21 cellular contexts compared by ENCODE assay signal in genomic region chr19:6250024-6250605, GRCh38. TPM values are rescaled to one million over a fixed set of nuclear protein-coding genes. Genes with fewer than 3 reads are reported as not detected.
DNase-seq lines count a peak whose midpoint lies in the region; ATAC-seq and TF ChIP-seq lines count a peak whose summit lies in the region.
"Had no signal": no experiment of that assay in that cellular context is flagged by ENCODE, and none has a peak within 500 bp of the region (broad histone marks: within the 10 kb centered on the region; RNA-seq: fewer than 3 reads in every experiment).

No MANE protein-coding gene starts in this region.

- peaks cover 27% of the 10 kb centered on the region for H3K36me3 Mint-ChIP-seq in activated T-cell treated with anti-CD3 and anti-CD28 coated beads, Interleukin-2, amount 50 U/mL, for 4 hours (ENCODE audit: insufficient read depth)
- H3K36me3 Mint-ChIP-seq in activated B cell treated with CpG ODN at 0.5 μM for 24 hours (ENCODE audit: low read depth) = peaks cover 24% of the 10 kb centered on the region
- peaks cover 0 to 22% (median 6%) of the 10 kb centered on the region in 3 donors for H3K36me3 Mint-ChIP-seq in CD8-positive, alpha-beta memory T cell

- H3K27me3 Mint-ChIP-seq in activated T-cell treated with anti-CD3 and anti-CD28 coated beads, Interleukin-2, amount 50 U/mL, for 4 hours (ENCODE audit: low read depth) = no peaks in the 10 kb centered on the region
- no peaks in the 10 kb centered on the region for H3K27me3 Mint-ChIP-seq in activated B cell treated with CpG ODN at 0.5 μM for 24 hours
- H3K27me3 Mint-ChIP-seq in CD8-positive, alpha-beta memory T cell = no peaks in the 10 kb centered on the region
- H3K27me3 Mint-ChIP-seq: naive B cell had no signal

- peaks cover 16% of the 10 kb centered on the region for H3K4me1 ChIP-seq in rectal smooth muscle tissue (ENCODE audit: control insufficient read depth, insufficient read depth, low read length)
- no peaks in the 10 kb centered on the region for H3K4me1 ChIP-seq in CD8-positive, alpha-beta memory T cell (ENCODE audit: insufficient read depth, low read length)

- CTCF ChIA-PET in activated B cell treated with CpG ODN at 0.5 μM for 24 hours (lab: Charles Lee) = no interaction called here
- CTCF ChIA-PET in CD8-positive, alpha-beta memory T cell (lab: Charles Lee) = no interaction called here

- no peaks in the 10 kb centered on the region for H3K9me3 Mint-ChIP-seq in activated T-cell treated with anti-CD3 and anti-CD28 coated beads, Interleukin-2, amount 50 U/mL, for 4 hours
- peaks cover 5% of the 10 kb centered on the region for H3K9me3 Mint-ChIP-seq in activated B cell treated with CpG ODN at 0.5 μM for 24 hours
- H3K9me3 Mint-ChIP-seq in CD8-positive, alpha-beta memory T cell = no peaks in the 10 kb centered on the region

- POLR2A ChIA-PET in activated B cell treated with CpG ODN at 0.5 μM for 24 hours (lab: Charles Lee) = no interaction called here
- POLR2A ChIA-PET in CD8-positive, alpha-beta memory T cell (lab: Charles Lee) = no interaction called here

- H3K4me3 Mint-ChIP-seq in activated T-cell treated with anti-CD3 and anti-CD28 coated beads, Interleukin-2, amount 50 U/mL, for 4 hours = no peak overlapping the region
- no peak overlapping the region for H3K4me3 Mint-ChIP-seq in activated B cell treated with CpG ODN at 0.5 μM for 24 hours
- no peak overlapping the region for H3K4me3 Mint-ChIP-seq in CD8-positive, alpha-beta memory T cell

- peak overlapping the region in 1 of 59 donors; percentile 14 for H3K4me3 ChIP-seq in dorsolateral prefrontal cortex
- no peak overlapping the region for H3K4me3 ChIP-seq in rectal smooth muscle tissue (ENCODE audit: low read length)
- no peak overlapping the region for H3K4me3 ChIP-seq in CD8-positive, alpha-beta memory T cell (ENCODE audit: low read length)
- H3K4me3 ChIP-seq: right atrium auricular region, thyroid gland had no signal

- no peaks in the 10 kb centered on the region for H3K27me3 ChIP-seq in dorsolateral prefrontal cortex
- no peaks in the 10 kb centered on the region for H3K27me3 ChIP-seq in rectal smooth muscle tissue (ENCODE audit: control insufficient read depth, insufficient read depth, low read length)
- no peaks in the 10 kb centered on the region for H3K27me3 ChIP-seq in CD8-positive, alpha-beta memory T cell (ENCODE audit: insufficient read depth, low read length, poor library complexity, severe bottlenecking)
- H3K27me3 ChIP-seq: right atrium auricular region, thyroid gland had no signal

- no peaks in the 10 kb centered on the region for H3K36me3 ChIP-seq in rectal smooth muscle tissue (ENCODE audit: control insufficient read depth, insufficient read depth, low read length)
- H3K36me3 ChIP-seq in CD8-positive, alpha-beta memory T cell (ENCODE audit: insufficient read depth, low read length) = no peaks in the 10 kb centered on the region
- H3K36me3 ChIP-seq: right atrium auricular region, thyroid gland had no signal

- no peaks in the 10 kb centered on the region for H3K9me3 ChIP-seq in CD8-positive, alpha-beta memory T cell (ENCODE audit: low read length)
- H3K9me3 ChIP-seq: right atrium auricular region, thyroid gland had no signal

- H3K27ac ChIP-seq in dorsolateral prefrontal cortex (peak overlapping the region in 46 of 59 donors; percentile 24 to 89 (median 74)), rectal smooth muscle tissue (ENCODE audit: low read depth, low read length) (peak overlapping the region; percentile 9)
- no peak overlapping the region for H3K27ac ChIP-seq in CD8-positive, alpha-beta memory T cell (ENCODE audit: low read depth, low read length)
- H3K27ac ChIP-seq: thyroid gland had no signal

- peak overlapping the region; percentile 19 for H3K27ac Mint-ChIP-seq in activated B cell treated with CpG ODN at 0.5 μM for 24 hours
- peak overlapping the region in 2 of 8 donors; percentile 32 to 41 for H3K27ac Mint-ChIP-seq in CD8-positive, alpha-beta memory T cell

- intact Hi-C loops in activated B cell treated with CpG ODN at 0.5 μM for 24 hours (cut with micrococcal nuclease) (no loop called here), dorsolateral prefrontal cortex (cut with DNase I) (no loop called here)

- peaks cover 32% of the 10 kb centered on the region for H3K4me1 Mint-ChIP-seq in activated T-cell treated with anti-CD3 and anti-CD28 coated beads, Interleukin-2, amount 50 U/mL, for 4 hours (ENCODE audit: low read depth)
- H3K4me1 Mint-ChIP-seq in activated B cell treated with CpG ODN at 0.5 μM for 24 hours = peaks cover 40% of the 10 kb centered on the region
- H3K4me1 Mint-ChIP-seq in CD8-positive, alpha-beta memory T cell = peaks cover 27 to 74% (median 50%) of the 10 kb centered on the region in 3 donors

- no peak for TF ChIP-seq CTCF in activated B cell treated with CpG ODN at 0.5 μM for 24 hours (IDR thresholded peaks at IDR 0.05)
- TF ChIP-seq CTCF in dorsolateral prefrontal cortex (IDR thresholded peaks at IDR 0.05 in 54 of 56, conservative IDR thresholded peaks at IDR 0.05 in 2 of 56; ENCODE audit: low read depth in 1 of 56, partially characterized antibody in 56 of 56) = no peak

- ATAC-seq in activated T-cell treated with anti-CD3 and anti-CD28 coated beads, Interleukin-2, amount 50 U/mL, for 4 hours = peak; percentile 18 to 41
- ATAC-seq in activated B cell treated with CpG ODN at 0.5 μM for 24 hours (ENCODE audit: low read depth) (no peak), HG03565 (IDR thresholded peaks at IDR 0.05; ENCODE audit: unreplicated experiment) (no peak)
- ATAC-seq: left lobe of liver had no signal

- no peak overlapping the region for H3K9ac ChIP-seq in rectal smooth muscle tissue (ENCODE audit: low read length)

- no peak for DNase-seq in activated T-cell treated with anti-CD3 and anti-CD28 coated beads, Interleukin-2, amount 50 U/mL, for 4 hours
- no peak for DNase-seq in activated T-cell treated with anti-CD3 and anti-CD28 coated beads, Interleukin-2, amount 50 U/mL, for 48 hours
- no peak for DNase-seq in activated B cell treated with CpG ODN at 0.5 μM for 24 hours
- DNase-seq in dorsolateral prefrontal cortex = no peak
- no peak for DNase-seq in NCI-H1694 treated with DMSO at 0.1 percent for 48 hours (lab: John Stamatoyannopoulos, UW)
- no peak for DNase-seq in CD8-positive, alpha-beta memory T cell
- DNase-seq: activated CD4-positive, alpha-beta T cell treated with anti-CD3 and anti-CD28 coated beads, Interleukin-2, amount 50 U/mL, for 4 hours; cerebellar nuclear complex; erythroblast; Karpas-422; naive B cell; NCI-H1417 treated with DMSO at 0.1 percent for 48 hours; NCI-H446 treated with DMSO at 0.1 percent for 48 hours; SIG-M5; stimulated activated CD4-positive, alpha-beta T cell treated with anti-CD3 and anti-CD28 coated beads, Interleukin-2, amount 100 ng/mL, for 24 hours; T1000; thyroid gland had no signal

RNA-seq across cellular contexts. Expression of gene MLLT1, which starts 29.7 kb away (rescaled TPM):
- total RNA-seq in activated T-cell treated with anti-CD3 and anti-CD28 coated beads, Interleukin-2, amount 50 U/mL, for 4 hours = 100 to 1,000 TPM; 105 to 118 (median 109) TPM
- total RNA-seq in activated B cell treated with CpG ODN at 0.5 μM for 24 hours (39.0 and 41.3 TPM in 2 replicates), dorsolateral prefrontal cortex (100 to 1,000 TPM in 56 of 120 experiments, 10 to 100 TPM in 64; 67.9 to 201 (median 99.1) TPM)
- 10 to 100 TPM; 63.9 to 64.2 TPM for total RNA-seq in CD8-positive, alpha-beta memory T cell
- 2.5 TPM for polyA plus RNA-seq in CD8-positive, alpha-beta memory T cell

Comparison
In these comparisons a context has a peak if more than half of its experiments do, and no peak if none do; other contexts are left out.
1. ATAC-seq: peak in activated T-cell treated with anti-CD3 and anti-CD28 coated beads, Interleukin-2, amount 50 U/mL, for 4 hours (2 of 2); none in activated B cell treated with CpG ODN at 0.5 μM for 24 hours (single experiment) and HG03565 (single experiment).